Comparison of ENCODE assay signal across 18 cellular contexts in genomic region chr4:88146891-88147290, GRCh38. TPM values are rescaled to one million over a fixed set of nuclear protein-coding genes. Genes with fewer than 3 reads are reported as not detected.
DNase-seq lines count a peak whose midpoint lies in the region; ATAC-seq and TF ChIP-seq lines count a peak whose summit lies in the region.
"Had no signal": no experiment of that assay in that cellular context is flagged by ENCODE, and none has a peak within 500 bp of the region (broad histone marks: within the 10 kb centered on the region; RNA-seq: fewer than 3 reads in every experiment).

No MANE protein-coding gene starts in this region.

- no peak overlapping the region for H2BK15ac ChIP-seq in IMR-90 (ENCODE audit: low read depth, low read length)

- H3K23ac ChIP-seq in IMR-90 (ENCODE audit: low read depth, low read length) = no peak overlapping the region

- H3K4me3 ChIP-seq in IMR-90 (ENCODE audit: insufficient read depth, low read depth, low read length) (no peak overlapping the region), neural progenitor cell (no peak overlapping the region)
- H3K4me3 ChIP-seq: GM23338, K562 had no signal

- no peak overlapping the region for H3K4ac ChIP-seq in IMR-90 (ENCODE audit: low read depth, low read length)

- no peak for ATAC-seq in IMR-90 (ENCODE audit: low read depth)
- no peak for ATAC-seq in WTC11
- no peak for ATAC-seq in HG02678 (IDR thresholded peaks at IDR 0.05; ENCODE audit: unreplicated experiment)
- ATAC-seq in GM19467 (IDR thresholded peaks at IDR 0.05; ENCODE audit: unreplicated experiment) = no peak
- no peak for ATAC-seq in HG02759 (IDR thresholded peaks at IDR 0.05; ENCODE audit: unreplicated experiment)
- ATAC-seq: GM23338, HCT116, K562 had no signal

- CTCF ChIA-PET in IMR-90 (lab: Yijun Ruan, JAX) (no interaction called here), WTC11 (lab: Charles Lee) (no interaction called here)

- H3K4me2 ChIP-seq in IMR-90 (ENCODE audit: low read depth, low read length) (no peak overlapping the region), neural progenitor cell (no peak overlapping the region)
- H3K4me2 ChIP-seq: GM23338 had no signal

- H3K18ac ChIP-seq in IMR-90 (ENCODE audit: low read depth, low read length) = no peak overlapping the region

- no peak overlapping the region for H3K4me3 Mint-ChIP-seq in WTC11
- no peak overlapping the region for H3K4me3 Mint-ChIP-seq in neural progenitor cell
- H3K4me3 Mint-ChIP-seq: CD4-positive, alpha-beta T cell; GM23338 had no signal

- H3K9ac ChIP-seq in IMR-90 (ENCODE audit: low read depth, low read length) (no peak overlapping the region), neural progenitor cell (no peak overlapping the region)

- H3K36me3 Mint-ChIP-seq in WTC11 (peaks cover 9% of the 10 kb centered on the region), neural progenitor cell (no peaks in the 10 kb centered on the region)

- dilution Hi-C loops in IMR-90 (cut with HindIII; ENCODE audit: low sequenced_read_pairs, unreplicated experiment) = no loop called here

- in situ Hi-C loops in IMR-90 (cut with MboI; ENCODE audit: low sequenced_read_pairs) = no loop called here

- no peak overlapping the region for H2BK20ac ChIP-seq in IMR-90 (ENCODE audit: low read depth, low read length)

- H3K27ac Mint-ChIP-seq in WTC11 (no peak overlapping the region), neural progenitor cell (peak overlapping the region; percentile 64)
- H3K27ac Mint-ChIP-seq: CD4-positive, alpha-beta T cell; GM23338 had no signal

- DNase-seq in IMR-90 = no peak
- no peak for DNase-seq in WTC11 (ENCODE audit: low spot score)
- DNase-seq in neural progenitor cell (ENCODE audit: low spot score) = no peak
- DNase-seq in stimulated activated CD4-positive, alpha-beta T cell treated with anti-CD3 and anti-CD28 coated beads, Interleukin-12 subunit alpha, Interleukin-12 subunit beta, amount 100 ng/mL, for 4 hours = no peak
- DNase-seq: AML-193; CD4-positive, alpha-beta T cell; DMS153; DMS79; GF-D8; H7 had no signal

- H3F3A ChIP-seq in neural progenitor cell (ENCODE audit: low read depth) = peaks cover 11% of the 10 kb centered on the region

- H3K27me3 Mint-ChIP-seq in WTC11 (ENCODE audit: low read depth) (no peaks in the 10 kb centered on the region), neural progenitor cell (ENCODE audit: insufficient read depth, low read depth) (peaks cover 7% of the 10 kb centered on the region)
- H3K27me3 Mint-ChIP-seq: CD4-positive, alpha-beta T cell had no signal

- peaks cover 51% of the 10 kb centered on the region for H3K4me1 Mint-ChIP-seq in WTC11
- peaks cover 6% of the 10 kb centered on the region for H3K4me1 Mint-ChIP-seq in neural progenitor cell

- no peaks in the 10 kb centered on the region for H3K79me2 ChIP-seq in neural progenitor cell (ENCODE audit: low read depth)

- H2BK120ac ChIP-seq in IMR-90 (ENCODE audit: low read depth, low read length) = no peak overlapping the region

- intact Hi-C loops in IMR-90 (cut with micrococcal nuclease) = no loop called here

- POLR2A ChIA-PET in IMR-90 (lab: Charles Lee; ENCODE audit: unreplicated experiment) (no interaction called here), WTC11 (lab: Charles Lee) (no interaction called here)

- H4K20me1 ChIP-seq in IMR-90 (ENCODE audit: insufficient read depth, low read length) (no peaks in the 10 kb centered on the region), neural progenitor cell (ENCODE audit: low read depth) (no peaks in the 10 kb centered on the region)

- no peaks in the 10 kb centered on the region for H3K9me3 ChIP-seq in IMR-90 (ENCODE audit: control insufficient read depth, insufficient read depth, low read length)
- H3K9me3 ChIP-seq in neural progenitor cell (ENCODE audit: low read depth) = no peaks in the 10 kb centered on the region

- no peak overlapping the region for H2BK5ac ChIP-seq in IMR-90 (ENCODE audit: low read depth, low read length, poor library complexity, severe bottlenecking)

- no TSS peak for BruUV-seq in IMR-90 (replicated peaks; lab: Mats Ljungman, UMichigan)

- no peak overlapping the region for H4K91ac ChIP-seq in IMR-90 (ENCODE audit: insufficient read depth, low read depth, low read length)

- TF ChIP-seq CTCF in IMR-90 (conservative IDR thresholded peaks at IDR 0.05; ENCODE audit: low read depth, low read length) (no peak), WTC11 (IDR thresholded peaks at IDR 0.05) (no peak), neural progenitor cell (IDR thresholded peaks at IDR 0.05) (no peak)

- H3K9me1 ChIP-seq in IMR-90 (ENCODE audit: insufficient read depth, low read length) = no peaks in the 10 kb centered on the region

- H3K36me3 ChIP-seq in IMR-90 (ENCODE audit: control insufficient read depth, insufficient read depth, low read length) (no peaks in the 10 kb centered on the region), neural progenitor cell (no peaks in the 10 kb centered on the region)

- no peak overlapping the region for H4K8ac ChIP-seq in IMR-90 (ENCODE audit: low read depth in 2 of 2, low read length in 2 of 2)

- H2AK5ac ChIP-seq in IMR-90 (ENCODE audit: low read depth, low read length) = 0 out of 2 replicates have a peak overlapping the region, but pooled peaks have one; percentile 65

- no peak overlapping the region for H3K56ac ChIP-seq in IMR-90 (ENCODE audit: extremely low read depth, insufficient read depth, low read length)

- H3K9me3 Mint-ChIP-seq in WTC11 = peaks cover 14% of the 10 kb centered on the region
- no peaks in the 10 kb centered on the region for H3K9me3 Mint-ChIP-seq in neural progenitor cell
- H3K9me3 Mint-ChIP-seq: CD4-positive, alpha-beta T cell had no signal

- no peak for TF ChIP-seq RAD21 in IMR-90 (IDR thresholded peaks at IDR 0.05; ENCODE audit: low read length)

- no peak for TF ChIP-seq POLR2A in IMR-90 (IDR thresholded peaks at IDR 0.05; ENCODE audit: low read depth, low read length)

- H2AFZ ChIP-seq in IMR-90 (replicated peaks; ENCODE audit: low read length, poor library complexity) (no peak overlapping the region), neural progenitor cell (replicated peaks) (no peak overlapping the region)
- H2AFZ ChIP-seq: GM23338 had no signal

- H3K27me3 ChIP-seq in IMR-90 (ENCODE audit: control insufficient read depth, insufficient read depth, low read length) = no peaks in the 10 kb centered on the region; the same call in 1 of the 2 replicates
- no peaks in the 10 kb centered on the region for H3K27me3 ChIP-seq in neural progenitor cell

- H3K4me1 ChIP-seq in IMR-90 (ENCODE audit: control insufficient read depth, insufficient read depth, low read length) (peaks cover 8% of the 10 kb centered on the region), neural progenitor cell (no peaks in the 10 kb centered on the region)

- H3K79me1 ChIP-seq in IMR-90 (ENCODE audit: low read depth in 1 of 2, low read length in 2 of 2) = no peaks in the 10 kb centered on the region

- H3K14ac ChIP-seq in IMR-90 (replicated peaks; ENCODE audit: low read depth, low read length) = no peak overlapping the region

- H3K27ac ChIP-seq in IMR-90 (ENCODE audit: insufficient read depth, low read length) (no peak overlapping the region), neural progenitor cell (no peak overlapping the region)
- H3K27ac ChIP-seq: C4-2B, HL-60 had no signal

- no peak overlapping the region for H2AK9ac ChIP-seq in IMR-90 (replicated peaks; ENCODE audit: low read depth, low read length, poor library complexity)

- no peak overlapping the region for H4K5ac ChIP-seq in IMR-90 (ENCODE audit: low read depth, low read length)

TF ChIP-seq in IMR-90, 13 proteins besides CTCF, POLR2A, EP300 and RAD21 (continues in another document):
- TF ChIP-seq MAFK (IDR thresholded peaks at IDR 0.05; ENCODE audit: low read depth, low read length) (no peak), FOS (IDR thresholded peaks at IDR 0.05; ENCODE audit: low read depth, low read length) (no peak), MAZ (IDR thresholded peaks at IDR 0.05; ENCODE audit: borderline replicate concordance, low read depth, low read length) (no peak), MXI1 (IDR thresholded peaks at IDR 0.05; ENCODE audit: borderline replicate concordance, low read depth, low read length) (no peak), BHLHE40 (IDR thresholded peaks at IDR 0.05; ENCODE audit: low read depth, low read length) (no peak), CHD1 (IDR thresholded peaks at IDR 0.05; ENCODE audit: low read depth, low read length) (no peak), CEBPB (IDR thresholded peaks at IDR 0.05; ENCODE audit: low read depth, low read length) (no peak)

TF ChIP-seq in WTC11, 78 proteins besides CTCF, POLR2A, EP300 and RAD21:
- TF ChIP-seq KAT7 (CRISPR knock-in tag; IDR thresholded peaks at IDR 0.05; ENCODE audit: borderline replicate concordance) (no peak), EMX1 (CRISPR knock-in tag; IDR thresholded peaks at IDR 0.05) (no peak), ZNF671 (CRISPR knock-in tag; IDR thresholded peaks at IDR 0.05) (no peak)
- TF ChIP-seq, protein P1, sequence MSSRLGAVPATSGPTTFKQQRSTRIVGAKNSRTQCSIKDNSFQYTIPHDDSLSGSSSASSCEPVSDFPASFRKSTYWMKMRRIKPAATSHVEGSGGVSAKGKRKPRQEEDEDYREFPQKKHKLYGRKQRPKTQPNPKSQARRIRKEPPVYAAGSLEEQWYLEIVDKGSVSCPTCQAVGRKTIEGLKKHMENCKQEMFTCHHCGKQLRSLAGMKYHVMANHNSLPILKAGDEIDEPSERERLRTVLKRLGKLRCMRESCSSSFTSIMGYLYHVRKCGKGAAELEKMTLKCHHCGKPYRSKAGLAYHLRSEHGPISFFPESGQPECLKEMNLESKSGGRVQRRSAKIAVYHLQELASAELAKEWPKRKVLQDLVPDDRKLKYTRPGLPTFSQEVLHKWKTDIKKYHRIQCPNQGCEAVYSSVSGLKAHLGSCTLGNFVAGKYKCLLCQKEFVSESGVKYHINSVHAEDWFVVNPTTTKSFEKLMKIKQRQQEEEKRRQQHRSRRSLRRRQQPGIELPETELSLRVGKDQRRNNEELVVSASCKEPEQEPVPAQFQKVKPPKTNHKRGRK (CRISPR knock-in tag; IDR thresholded peaks at IDR 0.05; ENCODE audit: borderline replicate concordance) = peak; percentile 62; the same call in 1 of the 2 replicates

RNA-seq across cellular contexts. Expression of gene ABCG2, which starts 11.5 kb away (rescaled TPM):
- total RNA-seq in IMR-90 (2012; rRNA removed) (1.1 and 1.4 TPM in 2 replicates), WTC11 (2021) (2.1 to 3.8 TPM (median 3.4 TPM) in 3 replicates), neural progenitor cell (ENCODE audit: low replicate concordance) (0.62 and 2.4 TPM in 2 replicates)
- polyA plus RNA-seq in IMR-90 (2012; rRNA removed) = 0.27 and 0.50 TPM in 2 replicates
- polyA plus RNA-seq in IMR-90 (2012; cell fraction: cytosol; rRNA removed) = 0.14 and 0.22 TPM in 2 replicates
- polyA plus RNA-seq in IMR-90 (2012; cell fraction: nucleus; rRNA removed; ENCODE audit: low replicate concordance) = 0.15 and 0.34 TPM in 2 replicates
- total RNA-seq: CD4-positive, alpha-beta T cell had no signal
